In genomic region chr20:50237349-50237748, GRCh38 we compare ENCODE assay signal across 26 cellular contexts. TPM values are rescaled to one million over a fixed set of nuclear protein-coding genes. Genes with fewer than 3 reads are reported as not detected.
DNase-seq lines count a peak whose midpoint lies in the region; ATAC-seq and TF ChIP-seq lines count a peak whose summit lies in the region.
"Had no signal": no experiment of that assay in that cellular context is flagged by ENCODE, and none has a peak within 500 bp of the region (broad histone marks: within the 10 kb centered on the region; RNA-seq: fewer than 3 reads in every experiment).

No MANE protein-coding gene starts in this region.

- H3K4me1 ChIP-seq in suprapubic skin: peaks cover 29% of the 10 kb centered on the region
- H3K4me1 ChIP-seq: HAP-1 had no signal

- H3K36me3 ChIP-seq in suprapubic skin: no peaks in the 10 kb centered on the region
- H3K36me3 ChIP-seq: HAP-1 had no signal

- TF ChIP-seq POLR2A in suprapubic skin (IDR thresholded peaks at IDR 0.05): no peak

- H3K27me3 ChIP-seq in suprapubic skin: no peaks in the 10 kb centered on the region
- H3K27me3 ChIP-seq: dorsolateral prefrontal cortex had no signal

- no peak for ATAC-seq in GM21576 (IDR thresholded peaks at IDR 0.05; ENCODE audit: unreplicated experiment)
- ATAC-seq: sciatic nerve had no signal

- TF ChIP-seq CTCF in suprapubic skin (IDR thresholded peaks at IDR 0.05): no peak

- H3K4me3 ChIP-seq in suprapubic skin: no peak overlapping the region
- H3K4me3 ChIP-seq: dorsolateral prefrontal cortex, HAP-1, lung had no signal

- DNase-seq in DMS53 (lab: John Stamatoyannopoulos, UW) (peak; percentile 30), DMS53 treated with DMSO at 0.1 percent for 48 hours (lab: John Stamatoyannopoulos, UW; ENCODE audit: unreplicated experiment) (no peak), RPMI7951 (ENCODE audit: low read depth) (peak; percentile 82), kidney tubule cell (ENCODE audit: low spot score) (peak; percentile 65), suprapubic skin (ENCODE audit: low spot score in 2 of 2) (no peak), NOMO-1 treated with DMSO at 0.1 percent for 48 hours (lab: John Stamatoyannopoulos, UW; ENCODE audit: unreplicated experiment) (no peak), amygdala (lab: John Stamatoyannopoulos, UW) (no peak)
- DNase-seq: activated CD4-positive, alpha-beta T cell treated with anti-CD3 and anti-CD28 coated beads for 4 hours; activated CD8-positive, alpha-beta memory T cell treated with anti-CD3 and anti-CD28 coated beads for 24 hours; activated gamma-delta T cell treated with Interleukin-2 at 50 U/mL for 16 hours; activated T-cell treated with anti-CD3 and anti-CD28 coated beads, Interleukin-2, amount 50 U/mL, for 24 hours; AML-193; CD4-positive, alpha-beta memory T cell; cerebellar nuclear complex; dorsolateral prefrontal cortex; NCI-H1105; NCI-H1930; NCI-H524 treated with DMSO at 0.1 percent for 48 hours; RPMI8226; stimulated activated CD4-positive, alpha-beta T cell treated with anti-CD3 and anti-CD28 coated beads, Interleukin-12 subunit alpha, Interleukin-12 subunit beta, amount 100 ng/mL, for 4 hours; stimulated activated CD4-positive, alpha-beta T cell treated with anti-CD3 and anti-CD28 coated beads, Interleukin-4, amount 100 ng/mL, for 1 hour had no signal

- 49% methylated on average over 4 of the region's 4 CpGs for WGBS in suprapubic skin

- no peak for TF ChIP-seq EP300 in suprapubic skin (IDR thresholded peaks at IDR 0.05)

- peak overlapping the region; percentile 36 for H3K27ac ChIP-seq in suprapubic skin
- H3K27ac ChIP-seq: 22Rv1, dorsolateral prefrontal cortex had no signal

- H3K9me3 ChIP-seq in suprapubic skin: no peaks in the 10 kb centered on the region
- H3K9me3 ChIP-seq: HAP-1 had no signal

RNA-seq across cellular contexts. Expression of gene CEBPB, which starts 46.7 kb away (rescaled TPM):
- total RNA-seq in RPMI7951 (2014; rRNA removed; shearing (Covaris generic)): 27.9 and 36.7 TPM in 2 replicates
- 10 to 100 TPM; 43.2 to 83.9 (median 69.2) TPM for total RNA-seq in suprapubic skin

Comparison
In these comparisons a context has a peak if more than half of its experiments do, and no peak if none do; other contexts are left out.
1. DNase-seq: peak in DMS53 (single experiment), RPMI7951 (single experiment) and kidney tubule cell (single experiment); none in DMS53 treated with DMSO at 0.1 percent for 48 hours (single experiment), suprapubic skin (0 of 2), NOMO-1 treated with DMSO at 0.1 percent for 48 hours (single experiment) and amygdala (0 of 56).